ENCODE assay signal across 2 cellular contexts in genomic region chr10:4134701-4135100, GRCh38.
TF ChIP-seq lines count a peak whose summit lies in the region.

No MANE protein-coding gene starts in this region.

TF ChIP-seq in SK-N-SH, 30 proteins besides CTCF, POLR2A, EP300 and RAD21 (continued from another document):
- TF ChIP-seq ZBTB33 (IDR thresholded peaks at IDR 0.05; ENCODE audit: borderline replicate concordance, low read depth) (no peak), MXI1 (IDR thresholded peaks at IDR 0.05; ENCODE audit: low read depth, low read length) (no peak), POLR2AphosphoS5 (IDR thresholded peaks at IDR 0.05; ENCODE audit: low read depth, low read length) (no peak), ELF1 (IDR thresholded peaks at IDR 0.05) (no peak), TCF12 (IDR thresholded peaks at IDR 0.05) (no peak), TEAD4 (IDR thresholded peaks at IDR 0.05; ENCODE audit: borderline replicate concordance, insufficient read depth) (no peak), RCOR1 (IDR thresholded peaks at IDR 0.05; ENCODE audit: low read length) (no peak), JUND (IDR thresholded peaks at IDR 0.05) (no peak), RFX5 (IDR thresholded peaks at IDR 0.05; ENCODE audit: low read length) (no peak), NRF1 (IDR thresholded peaks at IDR 0.05; ENCODE audit: low read depth, low read length) (no peak), FOXM1 (IDR thresholded peaks at IDR 0.05; ENCODE audit: low read depth) (no peak), REST (IDR thresholded peaks at IDR 0.05; ENCODE audit: low read depth, low read length) (no peak), GATA2 (CRISPR knock-in tag; IDR thresholded peaks at IDR 0.05) (no peak), RXRA (IDR thresholded peaks at IDR 0.05; ENCODE audit: borderline replicate concordance, low read depth) (no peak), FOSL2 (IDR thresholded peaks at IDR 0.05; ENCODE audit: borderline replicate concordance, low read depth) (no peak)

TF ChIP-seq in SK-N-SH treated with all-trans-retinoic acid at 6 μM for 48 hours, 23 proteins besides CTCF, POLR2A, EP300 and RAD21 (continued from another document):
- no peak for TF ChIP-seq CREB5 (CRISPR knock-in tag; IDR thresholded peaks at IDR 0.05; ENCODE audit: low read depth)
- TF ChIP-seq ZNF70 (CRISPR knock-in tag; IDR thresholded peaks at IDR 0.05): no peak
- no peak for TF ChIP-seq TOX (CRISPR knock-in tag; IDR thresholded peaks at IDR 0.05; ENCODE audit: borderline replicate concordance)
- TF ChIP-seq BACH2 (CRISPR knock-in tag; IDR thresholded peaks at IDR 0.05; ENCODE audit: borderline replicate concordance): no peak
- TF ChIP-seq GLIS3 (CRISPR knock-in tag; IDR thresholded peaks at IDR 0.05): no peak
- TF ChIP-seq CSDC2 (CRISPR knock-in tag; IDR thresholded peaks at IDR 0.05): no peak
- TF ChIP-seq ZFP30 (CRISPR knock-in tag; IDR thresholded peaks at IDR 0.05): no peak
- no peak for TF ChIP-seq ISL1 (CRISPR knock-in tag; IDR thresholded peaks at IDR 0.05)
- TF ChIP-seq OSR1 (CRISPR knock-in tag; IDR thresholded peaks at IDR 0.05): no peak
- no peak for TF ChIP-seq PPARA (CRISPR knock-in tag; IDR thresholded peaks at IDR 0.05; ENCODE audit: borderline replicate concordance)
- no peak for TF ChIP-seq RARB (CRISPR knock-in tag; IDR thresholded peaks at IDR 0.05)
- TF ChIP-seq SNAI2 (CRISPR knock-in tag; IDR thresholded peaks at IDR 0.05): no peak
- TF ChIP-seq POU6F1 (CRISPR knock-in tag; IDR thresholded peaks at IDR 0.05; ENCODE audit: borderline replicate concordance, low read depth): no peak
- TF ChIP-seq ZC3H10 (CRISPR knock-in tag; IDR thresholded peaks at IDR 0.05): no peak
- no peak for TF ChIP-seq TSHZ2 (CRISPR knock-in tag; IDR thresholded peaks at IDR 0.05)
